8 cellular contexts compared by ENCODE assay signal in genomic region chr4:52234539-52235174, GRCh38.
DNase-seq lines count a peak whose midpoint lies in the region; ATAC-seq and TF ChIP-seq lines count a peak whose summit lies in the region.

No MANE protein-coding gene starts in this region.

- no peaks in the 10 kb centered on the region for H3K36me3 Mint-ChIP-seq in activated T-helper 17 cell treated with anti-CD3 and anti-CD28 coated beads, Interleukin-2, amount 50 U/mL, for 72 hours (ENCODE audit: low read depth)
- H3K36me3 Mint-ChIP-seq in activated CD4-positive, alpha-beta T cell treated with anti-CD3 and anti-CD28 coated beads for 36 hours (ENCODE audit: low read depth) = no peaks in the 10 kb centered on the region

- H3K27me3 Mint-ChIP-seq in activated T-helper 17 cell treated with anti-CD3 and anti-CD28 coated beads, Interleukin-2, amount 50 U/mL, for 72 hours = no peaks in the 10 kb centered on the region
- peaks cover 3% of the 10 kb centered on the region for H3K27me3 Mint-ChIP-seq in activated CD4-positive, alpha-beta T cell treated with anti-CD3 and anti-CD28 coated beads for 36 hours

- H3K27ac Mint-ChIP-seq in activated T-helper 17 cell treated with anti-CD3 and anti-CD28 coated beads, Interleukin-2, amount 50 U/mL, for 72 hours = no peak overlapping the region
- no peak overlapping the region for H3K27ac Mint-ChIP-seq in activated CD4-positive, alpha-beta T cell treated with anti-CD3 and anti-CD28 coated beads for 36 hours

- no peak for ATAC-seq in activated T-helper 17 cell treated with anti-CD3 and anti-CD28 coated beads, Interleukin-2, amount 50 U/mL, for 72 hours (replicated peaks)
- ATAC-seq in activated CD4-positive, alpha-beta T cell treated with anti-CD3 and anti-CD28 coated beads for 36 hours = no peak

- H3K4me1 ChIP-seq in cardiac muscle cell (ENCODE audit: low read depth) = peaks cover 4% of the 10 kb centered on the region

- POLR2A ChIA-PET in activated CD4-positive, alpha-beta T cell treated with anti-CD3 and anti-CD28 coated beads for 36 hours (lab: Charles Lee) = no interaction called here

- DNase-seq in HS-27A (ENCODE audit: low read depth) (peak; percentile 19), SK-N-MC (ENCODE audit: low read depth, low spot score) (peak; percentile 14), cardiac muscle cell (ENCODE audit: low read depth in 1 of 2, low spot score in 1 of 2) (peak; percentile 58 to 61), stromal cell of bone marrow (ENCODE audit: low read depth) (peak; percentile 40), NCI-H1930 (lab: John Stamatoyannopoulos, UW) (no peak)
- no peak for DNase-seq in activated CD4-positive, alpha-beta T cell treated with anti-CD3 and anti-CD28 coated beads for 36 hours

- intact Hi-C loops in activated CD4-positive, alpha-beta T cell treated with anti-CD3 and anti-CD28 coated beads for 36 hours (cut with DNase I, micrococcal nuclease) = no loop called here

- CTCF ChIA-PET in activated CD4-positive, alpha-beta T cell treated with anti-CD3 and anti-CD28 coated beads for 36 hours (lab: Charles Lee) = no interaction called here

- H3K4me3 ChIP-seq in SK-N-MC (no peak overlapping the region), cardiac muscle cell (no peak overlapping the region)

- H3K9me3 ChIP-seq in SK-N-MC (ENCODE audit: low read depth, low read length) = no peaks in the 10 kb centered on the region
- no peaks in the 10 kb centered on the region for H3K9me3 ChIP-seq in cardiac muscle cell (ENCODE audit: low read depth)

- H3K36me3 ChIP-seq in SK-N-MC (ENCODE audit: insufficient read depth, low read length) (no peaks in the 10 kb centered on the region), cardiac muscle cell (no peaks in the 10 kb centered on the region)

- H3K9me3 Mint-ChIP-seq in activated T-helper 17 cell treated with anti-CD3 and anti-CD28 coated beads, Interleukin-2, amount 50 U/mL, for 72 hours = no peaks in the 10 kb centered on the region
- H3K9me3 Mint-ChIP-seq in activated CD4-positive, alpha-beta T cell treated with anti-CD3 and anti-CD28 coated beads for 36 hours (ENCODE audit: low read depth) = no peaks in the 10 kb centered on the region

- no peak overlapping the region for H3K4me3 Mint-ChIP-seq in activated T-helper 17 cell treated with anti-CD3 and anti-CD28 coated beads, Interleukin-2, amount 50 U/mL, for 72 hours
- H3K4me3 Mint-ChIP-seq in activated CD4-positive, alpha-beta T cell treated with anti-CD3 and anti-CD28 coated beads for 36 hours = no peak overlapping the region

- TF ChIP-seq CTCF in 22Rv1 (IDR thresholded peaks at IDR 0.05) (peak; percentile 68), cardiac muscle cell (IDR thresholded peaks at IDR 0.05; ENCODE audit: low read depth, low read length) (peak; percentile 47)

- no peaks in the 10 kb centered on the region for H3K27me3 ChIP-seq in cardiac muscle cell

- H3K4me1 Mint-ChIP-seq in activated T-helper 17 cell treated with anti-CD3 and anti-CD28 coated beads, Interleukin-2, amount 50 U/mL, for 72 hours = no peaks in the 10 kb centered on the region
- no peaks in the 10 kb centered on the region for H3K4me1 Mint-ChIP-seq in activated CD4-positive, alpha-beta T cell treated with anti-CD3 and anti-CD28 coated beads for 36 hours

- H3K27ac ChIP-seq in 22Rv1 = no peak overlapping the region
- no peak overlapping the region for H3K27ac ChIP-seq in SK-N-MC
- no peak overlapping the region for H3K27ac ChIP-seq in cardiac muscle cell

- H3K9ac ChIP-seq in SK-N-MC (ENCODE audit: insufficient read length) = no peak overlapping the region

Comparison
In these comparisons a context has a peak if more than half of its experiments do, and no peak if none do; other contexts are left out.
1. DNase-seq: peak in HS-27A (single experiment), SK-N-MC (single experiment), cardiac muscle cell (2 of 2) and stromal cell of bone marrow (single experiment); none in activated CD4-positive, alpha-beta T cell treated with anti-CD3 and anti-CD28 coated beads for 36 hours (single experiment) and NCI-H1930 (0 of 2).